In genomic region chr7:74454059-74454947, GRCh38 we compare ENCODE assay signal across 8 cellular contexts. TPM values are rescaled to one million over a fixed set of nuclear protein-coding genes. Genes with fewer than 3 reads are reported as not detected.
DNase-seq lines count a peak whose midpoint lies in the region; ATAC-seq and TF ChIP-seq lines count a peak whose summit lies in the region.

No MANE protein-coding gene starts in this region.

- H3K27ac ChIP-seq in C4-2B (peak overlapping the region; percentile 73), coronary artery (peak overlapping the region; percentile 76 to 79), upper lobe of left lung (peak overlapping the region; percentile 80 to 91 (median 86))

- ATAC-seq in upper lobe of left lung (ENCODE audit: low FRiP score in 2 of 2) (peak; percentile 2), HG03159 (IDR thresholded peaks at IDR 0.05; ENCODE audit: unreplicated experiment) (no peak)

- TF ChIP-seq EP300 in upper lobe of left lung (IDR thresholded peaks at IDR 0.05): no peak

- H3K9me3 ChIP-seq in upper lobe of left lung: no peaks in the 10 kb centered on the region

- WGBS in upper lobe of left lung, 2 donors: 7 to 10% methylated on average over 2 to 11 of the region's 54 CpGs

- DNase-seq in NCI-H69 (lab: John Stamatoyannopoulos, UW) (peak; percentile 78), coronary artery (ENCODE audit: low spot score) (no peak), midbrain (lab: John Stamatoyannopoulos, UW) (peak; percentile 59), upper lobe of left lung (peak in 1 of 2 donors; percentile 87), NCI-H526 treated with DMSO at 0.1 percent for 48 hours (lab: John Stamatoyannopoulos, UW) (no peak), LoVo (ENCODE audit: low spot score) (no peak)

- TF ChIP-seq CTCF in C4-2B (conservative IDR thresholded peaks at IDR 0.05) (no peak), coronary artery (IDR thresholded peaks at IDR 0.05) (no peak), upper lobe of left lung (IDR thresholded peaks at IDR 0.05) (no peak)

- peaks cover 17 to 28% (median 20%) of the 10 kb centered on the region in 4 donors for H3K4me1 ChIP-seq in upper lobe of left lung

- H3K27me3 ChIP-seq in upper lobe of left lung: no peaks in the 10 kb centered on the region

- H3K4me3 ChIP-seq in coronary artery (peak overlapping the region; percentile 94), upper lobe of left lung (peak overlapping the region; percentile 57 to 73 (median 66))

- TF ChIP-seq POLR2A in upper lobe of left lung (IDR thresholded peaks at IDR 0.05): peak in 2 of 4 donors; percentile 21 to 31

- H3K36me3 ChIP-seq in upper lobe of left lung: no peaks in the 10 kb centered on the region

RNA-seq across cellular contexts. Expression of gene GTF2IRD1, which starts 0.6 kb away (rescaled TPM):
- 10 to 100 TPM; 16.4 to 41.9 (median 28.1) TPM for total RNA-seq in upper lobe of left lung

Comparison
In these comparisons a context has a peak if more than half of its experiments do, and no peak if none do; other contexts are left out.
1. DNase-seq: peak in NCI-H69 (single experiment) and midbrain (single experiment); none in coronary artery (single experiment), NCI-H526 treated with DMSO at 0.1 percent for 48 hours (single experiment) and LoVo (single experiment).
2. Peak in every context shown above with its lines, with median percentiles within 50 percentile points of each other: H3K27ac ChIP-seq.